7 cellular contexts compared by ENCODE assay signal in the genomic region with DNA sequence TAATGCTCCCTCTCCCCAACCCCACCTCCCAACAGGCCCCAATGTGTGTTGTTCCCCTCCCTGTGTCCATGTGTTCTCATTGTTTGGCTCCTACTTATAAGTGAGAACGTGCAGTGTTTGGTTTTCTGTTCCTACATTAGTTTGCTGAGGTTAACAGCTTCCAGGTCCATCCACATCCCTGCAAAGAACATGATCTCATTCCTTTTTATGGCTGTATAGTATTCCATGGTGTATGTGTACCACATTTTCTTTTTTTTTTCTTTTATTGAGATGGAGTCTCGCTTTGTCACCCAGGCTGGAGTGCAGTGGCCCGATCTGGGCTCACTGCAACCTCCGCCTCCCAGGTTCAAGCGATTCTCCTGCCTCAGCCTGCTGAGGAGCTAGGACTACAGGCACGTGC.
DNase-seq lines count a peak whose midpoint lies in the region; ATAC-seq, FAIRE-seq and TF ChIP-seq lines count a peak whose summit lies in the region.
"Not testable (repeated sequence)": the region's sequence is repeated elsewhere in the genome, so short reads cannot be mapped to it uniquely, and the experiment has no call there.

No MANE protein-coding gene starts in this region.

- H3K4me1 ChIP-seq in CD8-positive, alpha-beta memory T cell (ENCODE audit: insufficient read depth, low read length) = peaks cover 18% of the 10 kb centered on the region
- H3K4me1 ChIP-seq in K562 (replicated peaks in 1 of 2; ENCODE audit: control insufficient read depth in 2 of 2, insufficient read depth in 2 of 2, low read length in 2 of 2); naive thymus-derived CD4-positive, alpha-beta T cell (ENCODE audit: control insufficient read depth in 2 of 2, insufficient read depth in 2 of 2, low read length in 2 of 2); skeletal muscle tissue (ENCODE audit: control insufficient read depth in 3 of 3, insufficient read depth in 3 of 3, low read length in 3 of 3): not testable (repeated sequence)

- not testable (repeated sequence) for H3K9me3 Mint-ChIP-seq in CD4-positive, alpha-beta T cell; CD8-positive, alpha-beta memory T cell; T-cell; dendritic cell treated with granulocyte-macrophage colony-stimulating factor and Interleukin-4, amounts not matched to agents 40 ng/mL and 50 ng/mL, for 4 days; naive thymus-derived CD4-positive, alpha-beta T cell

- peak overlapping the region; percentile 47 for H3K27ac Mint-ChIP-seq in CD4-positive, alpha-beta T cell
- H3K27ac Mint-ChIP-seq in CD8-positive, alpha-beta memory T cell = peak overlapping the region in 7 of 8 donors; percentile 13 to 86 (median 66)
- peak overlapping the region; percentile 77 to 79 for H3K27ac Mint-ChIP-seq in T-cell
- peak overlapping the region; percentile 93 for H3K27ac Mint-ChIP-seq in dendritic cell treated with granulocyte-macrophage colony-stimulating factor and Interleukin-4, amounts not matched to agents 40 ng/mL and 50 ng/mL, for 4 days
- H3K27ac Mint-ChIP-seq in naive thymus-derived CD4-positive, alpha-beta T cell = peak overlapping the region in 7 of 9 donors; percentile 50 to 83 (median 68)

- intact Hi-C loops in CD4-positive, alpha-beta T cell (cut with DNase I, micrococcal nuclease) = loop anchor here in 1 of 2 experiments (5.0 kb wide), 1 partner anchor 33 kb away; no protein-coding TSS in a partner anchor
- intact Hi-C loops in K562 (cut with micrococcal nuclease); naive thymus-derived CD4-positive, alpha-beta T cell (cut with micrococcal nuclease): not testable (repeated sequence)
- intact Hi-C loops in dendritic cell treated with granulocyte-macrophage colony-stimulating factor and Interleukin-4, amounts not matched to agents 40 ng/mL and 50 ng/mL, for 4 days (cut with micrococcal nuclease) = loop anchor here (5.0 kb wide), 1 partner anchor 38 kb away; no protein-coding TSS in a partner anchor

- FAIRE-seq in K562 (lab: Jason Lieb, UNC) = not testable (repeated sequence)

- DNase-seq in CD4-positive, alpha-beta T cell; CD8-positive, alpha-beta memory T cell; T-cell; K562 (ENCODE audit: extremely low read depth in 1 of 4, low spot score in 3 of 4); naive thymus-derived CD4-positive, alpha-beta T cell: not testable (repeated sequence)

- H3K27me3 ChIP-seq in CD4-positive, alpha-beta T cell (ENCODE audit: control insufficient read depth, insufficient read depth, low read length); CD8-positive, alpha-beta memory T cell (ENCODE audit: insufficient read depth, low read length, poor library complexity, severe bottlenecking); K562 (ENCODE audit: control insufficient read depth in 2 of 2, insufficient read depth in 2 of 2, low read length in 2 of 2); naive thymus-derived CD4-positive, alpha-beta T cell (ENCODE audit: control insufficient read depth in 2 of 2, insufficient read depth in 2 of 2, low read length in 2 of 2); skeletal muscle tissue (ENCODE audit: control insufficient read depth in 3 of 3, insufficient read depth in 3 of 3, low read length in 3 of 3): not testable (repeated sequence)

- ATAC-seq in CD4-positive, alpha-beta T cell (ENCODE audit: poor library complexity); T-cell (replicated peaks in 1 of 4); K562; naive thymus-derived CD4-positive, alpha-beta T cell: not testable (repeated sequence)

- not testable (repeated sequence) for TF ChIP-seq EP300 in K562 (IDR thresholded peaks at IDR 0.05; ENCODE audit: low read length)

- H3K9me1 ChIP-seq in K562 (ENCODE audit: control insufficient read depth, insufficient read depth, low read length) = not testable (repeated sequence)

- not testable (repeated sequence) for TF ChIP-seq POLR2A in K562 (conservative IDR thresholded peaks at IDR 0.05)

- not testable (repeated sequence) for H2AFZ ChIP-seq in K562 (ENCODE audit: low read depth, low read length)

- not testable (repeated sequence) for H3K4me3 Mint-ChIP-seq in CD4-positive, alpha-beta T cell; dendritic cell treated with granulocyte-macrophage colony-stimulating factor and Interleukin-4, amounts not matched to agents 40 ng/mL and 50 ng/mL, for 4 days
- H3K4me3 Mint-ChIP-seq in CD8-positive, alpha-beta memory T cell = peak overlapping the region in 5 of 7 donors; percentile 13 to 58 (median 41)
- peak overlapping the region in 1 of 3 donors; percentile 1 for H3K4me3 Mint-ChIP-seq in T-cell
- peak overlapping the region in 3 of 10 donors; percentile 16 to 42 (median 28) for H3K4me3 Mint-ChIP-seq in naive thymus-derived CD4-positive, alpha-beta T cell

- not testable (repeated sequence) for H3K9me3 ChIP-seq in CD4-positive, alpha-beta T cell (ENCODE audit: control insufficient read depth, low read length); CD8-positive, alpha-beta memory T cell (ENCODE audit: low read length); K562 (replicated peaks; ENCODE audit: control insufficient read depth, insufficient read depth, low read depth, low read length); naive thymus-derived CD4-positive, alpha-beta T cell (ENCODE audit: control insufficient read depth in 2 of 3, low read length in 3 of 3); skeletal muscle tissue (ENCODE audit: control insufficient read depth in 3 of 3, low read length in 3 of 3)

- H3K36me3 Mint-ChIP-seq in CD4-positive, alpha-beta T cell (ENCODE audit: low read depth); CD8-positive, alpha-beta memory T cell; T-cell; dendritic cell treated with granulocyte-macrophage colony-stimulating factor and Interleukin-4, amounts not matched to agents 40 ng/mL and 50 ng/mL, for 4 days (ENCODE audit: low read depth): not testable (repeated sequence)
- peaks cover 0 to 11% (median 7%) of the 10 kb centered on the region in 5 donors for H3K36me3 Mint-ChIP-seq in naive thymus-derived CD4-positive, alpha-beta T cell

- not testable (repeated sequence) for H3K4me2 ChIP-seq in K562 (ENCODE audit: insufficient read depth, low read length)

- not testable (repeated sequence) for H3K27ac ChIP-seq in CD4-positive, alpha-beta T cell (ENCODE audit: low read depth, low read length); CD8-positive, alpha-beta memory T cell (ENCODE audit: low read depth, low read length); K562 (ENCODE audit: extremely low read depth, low read depth, low read length); naive thymus-derived CD4-positive, alpha-beta T cell (ENCODE audit: low read depth, low read length)
- H3K27ac ChIP-seq in skeletal muscle tissue (ENCODE audit: low read depth, low read length) = peak overlapping the region; percentile 19

- in situ Hi-C loops in K562 (cut with MboI) = not testable (repeated sequence)

- POLR2A ChIA-PET in CD4-positive, alpha-beta T cell (lab: Charles Lee); CD8-positive, alpha-beta memory T cell (lab: Charles Lee); T-cell (lab: Charles Lee); K562 (lab: Yijun Ruan, JAX); naive thymus-derived CD4-positive, alpha-beta T cell (lab: Charles Lee): not testable (repeated sequence)

- TF ChIP-seq CTCF in CD4-positive, alpha-beta T cell (IDR thresholded peaks at IDR 0.05); K562 (IDR thresholded peaks at IDR 0.05 in 2 of 3, conservative IDR thresholded peaks at IDR 0.05 in 1 of 3; ENCODE audit: insufficient read depth in 2 of 3, low read depth in 1 of 3, low read length in 3 of 3): not testable (repeated sequence)

- H4K20me1 ChIP-seq in K562 (replicated peaks; ENCODE audit: control insufficient read depth, insufficient read depth, low read length) = not testable (repeated sequence)

- not testable (repeated sequence) for H3K36me3 ChIP-seq in CD8-positive, alpha-beta memory T cell (ENCODE audit: insufficient read depth, low read length); K562 (ENCODE audit: control insufficient read depth, insufficient read depth, low read length); naive thymus-derived CD4-positive, alpha-beta T cell (ENCODE audit: control insufficient read depth in 2 of 3, insufficient read depth in 3 of 3, low read length in 3 of 3); skeletal muscle tissue (ENCODE audit: control insufficient read depth in 3 of 3, insufficient read depth in 3 of 3, low read length in 3 of 3)

- H3K4me3 ChIP-seq in CD8-positive, alpha-beta memory T cell (ENCODE audit: low read length); K562; naive thymus-derived CD4-positive, alpha-beta T cell (ENCODE audit: low read length); skeletal muscle tissue (ENCODE audit: low read length in 3 of 3): not testable (repeated sequence)

- TF ChIP-seq RAD21 in K562 (CRISPR knock-in tag; conservative IDR thresholded peaks at IDR 0.05 in 1 of 2, IDR thresholded peaks at IDR 0.05 in 1 of 2) = not testable (repeated sequence)

- not testable (repeated sequence) for H3K79me2 ChIP-seq in K562 (ENCODE audit: control insufficient read depth, insufficient read depth, low read length)

- not testable (repeated sequence) for H3K9ac ChIP-seq in K562 (ENCODE audit: insufficient read depth in 1 of 2, low read depth in 2 of 2, low read length in 2 of 2); skeletal muscle tissue (ENCODE audit: low read depth in 1 of 3, low read length in 3 of 3)

- 54% methylated on average over 6 of the region's 6 CpGs for WGBS in K562 (ENCODE audit: insufficient coverage, low coverage, missing lambda C conversion rate)

- peaks cover 47% of the 10 kb centered on the region for H3K4me1 Mint-ChIP-seq in CD4-positive, alpha-beta T cell (ENCODE audit: low read depth)
- peaks cover 57 to 78% (median 69%) of the 10 kb centered on the region in 3 donors for H3K4me1 Mint-ChIP-seq in CD8-positive, alpha-beta memory T cell
- H3K4me1 Mint-ChIP-seq in T-cell = peaks cover 34 to 46% (median 40%) of the 10 kb centered on the region in 3 donors
- H3K4me1 Mint-ChIP-seq in dendritic cell treated with granulocyte-macrophage colony-stimulating factor and Interleukin-4, amounts not matched to agents 40 ng/mL and 50 ng/mL, for 4 days (ENCODE audit: low read depth) = peaks cover 63% of the 10 kb centered on the region
- peaks cover 0 to 59% (median 41%) of the 10 kb centered on the region in 7 donors for H3K4me1 Mint-ChIP-seq in naive thymus-derived CD4-positive, alpha-beta T cell

- H3K27me3 Mint-ChIP-seq in CD4-positive, alpha-beta T cell; CD8-positive, alpha-beta memory T cell; T-cell; dendritic cell treated with granulocyte-macrophage colony-stimulating factor and Interleukin-4, amounts not matched to agents 40 ng/mL and 50 ng/mL, for 4 days; naive thymus-derived CD4-positive, alpha-beta T cell: not testable (repeated sequence)

- CTCF ChIA-PET in CD4-positive, alpha-beta T cell (lab: Charles Lee); CD8-positive, alpha-beta memory T cell (lab: Charles Lee); T-cell (lab: Charles Lee); K562 (lab: Yijun Ruan, JAX; ENCODE audit: low intra/inter-chr PET ratio); naive thymus-derived CD4-positive, alpha-beta T cell (lab: Charles Lee): not testable (repeated sequence)

- not testable (repeated sequence) for BruUV-seq in K562 (replicated peaks; lab: Mats Ljungman, UMichigan)
